Comparison of ENCODE assay signal across 12 cellular contexts in the genomic region with DNA sequence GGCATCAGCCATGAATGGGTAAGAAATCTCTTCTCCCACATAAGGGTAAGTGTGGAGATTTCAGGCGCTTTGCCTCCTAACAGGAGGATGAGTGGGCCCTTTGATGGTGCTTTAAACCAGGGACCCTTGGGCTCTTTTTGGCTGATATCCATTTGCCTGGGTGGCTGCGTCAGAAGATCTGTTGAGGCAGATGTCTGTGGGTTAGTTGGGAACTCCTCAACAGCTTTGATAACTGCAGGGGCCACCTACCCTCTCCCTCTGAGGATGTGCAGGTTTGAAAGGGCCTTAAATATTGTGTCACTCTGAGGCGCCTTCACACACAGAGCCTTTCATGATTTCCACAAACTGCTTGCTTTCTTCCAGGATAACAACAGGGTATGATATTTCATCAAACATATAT.
A peak's percentile ranks its signal among the peaks of the same experiment; 100 is the strongest.
DNase-seq lines count a peak whose midpoint lies in the region; ATAC-seq, FAIRE-seq and TF ChIP-seq lines count a peak whose summit lies in the region.
"Had no signal": no experiment of that assay in that cellular context is flagged by ENCODE, and none has a peak within 500 bp of the region (broad histone marks: within the 10 kb centered on the region; RNA-seq: fewer than 3 reads in every experiment).

No MANE protein-coding gene starts in this region.

- CTCF ChIA-PET in Caco-2 (lab: Charles Lee) (no interaction called here), PC-3 (lab: Charles Lee) (no interaction called here), endothelial cell of umbilical vein (lab: Charles Lee) (interaction anchor here (0.6 to 1.3 kb wide), 10 partner anchors 17 to 143 kb away, joined by 3 to 6 read pairs (median 4); no protein-coding TSS in a partner anchor)

- H3K36me3 ChIP-seq in Caco-2 (ENCODE audit: control insufficient read depth, insufficient read depth, low read length) (peaks cover 2% of the 10 kb centered on the region; the same call in 1 of the 2 replicates), PC-3 (ENCODE audit: low read depth, low read length) (0 out of 2 replicates have a peak, but pooled peaks cover 4% of the 10 kb centered on the region), endothelial cell of umbilical vein (ENCODE audit: control insufficient read depth in 2 of 2, extremely low read depth in 1 of 2, insufficient read depth in 2 of 2, low read length in 2 of 2) (no peaks in the 10 kb centered on the region), osteoblast (ENCODE audit: insufficient read depth, low read length) (no peaks in the 10 kb centered on the region)

- H3K4me3 Mint-ChIP-seq in Caco-2 (ENCODE audit: unreplicated experiment), result no peak overlapping the region
- H3K4me3 Mint-ChIP-seq: activated naive CD8-positive, alpha-beta T cell treated with anti-CD3 and anti-CD28 coated beads, Interleukin-2, amount 10 ng/mL, durations not matched to agents 7 days and 5 days; T-cell had no signal

- H3K27ac ChIP-seq in PC-3 (ENCODE audit: low read length) (peak overlapping the region; percentile 81), endothelial cell of umbilical vein (ENCODE audit: insufficient read depth, low read depth, low read length) (peak overlapping the region; percentile 93), osteoblast (ENCODE audit: low read depth, low read length) (peak overlapping the region; percentile 93)

- DNase-seq in Caco-2, result no peak
- DNase-seq in PC-3, result no peak
- no peak for DNase-seq in endothelial cell of umbilical vein (ENCODE audit: low read depth, low spot score)
- DNase-seq in osteoblast (ENCODE audit: insufficient read length, low spot score, missing footprints), result no peak
- DNase-seq in NCI-H82 treated with DMSO at 0.1 percent for 48 hours (lab: John Stamatoyannopoulos, UW; ENCODE audit: unreplicated experiment), result no peak
- no peak for DNase-seq in HuH-7.5 (ENCODE audit: low spot score)
- DNase-seq: activated naive CD8-positive, alpha-beta T cell treated with anti-CD3 and anti-CD28 coated beads, Interleukin-2, amount 10 ng/mL, durations not matched to agents 7 days and 5 days; AML-193; nucleus accumbens; T-cell had no signal

- no peaks in the 10 kb centered on the region for H3K9me3 ChIP-seq in Caco-2
- H3K9me3 ChIP-seq in PC-3 (ENCODE audit: low read length), result no peaks in the 10 kb centered on the region
- no peaks in the 10 kb centered on the region for H3K9me3 ChIP-seq in endothelial cell of umbilical vein (replicated peaks; ENCODE audit: control insufficient read depth, insufficient read depth, low read length)
- H3K9me3 ChIP-seq in osteoblast (ENCODE audit: low read depth, low read length), result no peaks in the 10 kb centered on the region

- peaks cover 56% of the 10 kb centered on the region for H3K4me1 Mint-ChIP-seq in Caco-2 (ENCODE audit: low read depth, unreplicated experiment)
- H3K4me1 Mint-ChIP-seq: T-cell had no signal

- TF ChIP-seq CTCF in Caco-2 (IDR thresholded peaks at IDR 0.05; ENCODE audit: insufficient read depth in 1 of 2, low read depth in 1 of 2, low read length in 1 of 2, severe bottlenecking in 1 of 2, unreplicated experiment in 1 of 2) (no peak), PC-3 (conservative IDR thresholded peaks at IDR 0.05; ENCODE audit: low read depth, low read length) (no peak), endothelial cell of umbilical vein (IDR thresholded peaks at IDR 0.05; ENCODE audit: extremely low read depth in 1 of 2, insufficient read depth in 1 of 2, low read depth in 1 of 2, low read length in 2 of 2) (no peak), osteoblast (IDR thresholded peaks at IDR 0.05; ENCODE audit: extremely low read depth, low read depth, low read length) (no peak)

- intact Hi-C loops in Caco-2 (cut with micrococcal nuclease; ENCODE audit: unreplicated experiment) (no loop called here), PC-3 (cut with micrococcal nuclease) (loop anchor here (2.0 to 5.0 kb wide), 2 partner anchors 62 to 63 kb away; no protein-coding TSS in a partner anchor), endothelial cell of umbilical vein (cut with micrococcal nuclease) (no loop called here)

- H3K9me2 ChIP-seq in PC-3 (replicated peaks; ENCODE audit: low read length), result no peaks in the 10 kb centered on the region

- peak overlapping the region; percentile 80 for H3K27ac Mint-ChIP-seq in Caco-2 (ENCODE audit: unreplicated experiment)
- H3K27ac Mint-ChIP-seq: activated naive CD8-positive, alpha-beta T cell treated with anti-CD3 and anti-CD28 coated beads, Interleukin-2, amount 10 ng/mL, durations not matched to agents 7 days and 5 days; T-cell had no signal

- H2AFZ ChIP-seq in PC-3 (ENCODE audit: low read length) (no peak overlapping the region), endothelial cell of umbilical vein (ENCODE audit: low read depth, low read length) (peak overlapping the region; percentile 81), osteoblast (ENCODE audit: low read length) (no peak overlapping the region)

- H3K4me2 ChIP-seq in PC-3 (ENCODE audit: low read length) (peak overlapping the region; percentile 70), endothelial cell of umbilical vein (ENCODE audit: insufficient read depth, low read length) (peak overlapping the region; percentile 6), osteoblast (ENCODE audit: insufficient read depth, low read length) (no peak overlapping the region)

- H3K27me3 Mint-ChIP-seq in Caco-2 (ENCODE audit: insufficient read depth, unreplicated experiment), result no peaks in the 10 kb centered on the region

- TF ChIP-seq POLR2A in endothelial cell of umbilical vein (IDR thresholded peaks at IDR 0.05; ENCODE audit: low read depth, low read length), result no peak

- H3K9me3 Mint-ChIP-seq in Caco-2 (ENCODE audit: unreplicated experiment), result no peaks in the 10 kb centered on the region
- H3K9me3 Mint-ChIP-seq: activated naive CD8-positive, alpha-beta T cell treated with anti-CD3 and anti-CD28 coated beads, Interleukin-2, amount 10 ng/mL, durations not matched to agents 7 days and 5 days; T-cell had no signal

- H3F3A ChIP-seq in PC-3 (ENCODE audit: low read length, unreplicated experiment), result peaks cover 3% of the 10 kb centered on the region

- no peaks in the 10 kb centered on the region for H4K20me1 ChIP-seq in PC-3 (ENCODE audit: low read length)
- H4K20me1 ChIP-seq in endothelial cell of umbilical vein (replicated peaks; ENCODE audit: control insufficient read depth, extremely low read depth, insufficient read depth, low read length), result no peaks in the 10 kb centered on the region
- H4K20me1 ChIP-seq in osteoblast (ENCODE audit: insufficient read depth, low read length), result no peaks in the 10 kb centered on the region

- dilution Hi-C loops in endothelial cell of umbilical vein (cut with MboI; ENCODE audit: extremely low pct_ligation_motif_present, low sequenced_read_pairs), result no loop called here

- H3K4me1 ChIP-seq in Caco-2 (peaks cover 75% of the 10 kb centered on the region), PC-3 (ENCODE audit: insufficient read depth, low read length) (peaks cover 55% of the 10 kb centered on the region), endothelial cell of umbilical vein (ENCODE audit: control insufficient read depth, extremely low read depth, insufficient read depth, low read length) (peaks cover 23% of the 10 kb centered on the region), osteoblast (ENCODE audit: insufficient read depth, low read length) (peaks cover 50% of the 10 kb centered on the region)

- H3K27me3 ChIP-seq in Caco-2 (replicated peaks; ENCODE audit: control insufficient read depth, insufficient read depth, low read length), result no peaks in the 10 kb centered on the region
- no peaks in the 10 kb centered on the region for H3K27me3 ChIP-seq in PC-3 (ENCODE audit: low read length)
- H3K27me3 ChIP-seq in endothelial cell of umbilical vein (ENCODE audit: control insufficient read depth in 2 of 2, insufficient read depth in 2 of 2, low read length in 2 of 2), result no peaks in the 10 kb centered on the region
- H3K27me3 ChIP-seq in osteoblast (ENCODE audit: insufficient read depth, low read length), result no peaks in the 10 kb centered on the region

- peak overlapping the region; percentile 23 for H3K9ac ChIP-seq in PC-3 (ENCODE audit: low read length)
- peak overlapping the region; percentile 32 for H3K9ac ChIP-seq in endothelial cell of umbilical vein (replicated peaks; ENCODE audit: extremely low read depth, insufficient read depth, low read length)

- H3K79me2 ChIP-seq in PC-3 (ENCODE audit: low read length), result no peaks in the 10 kb centered on the region
- no peaks in the 10 kb centered on the region for H3K79me2 ChIP-seq in endothelial cell of umbilical vein (ENCODE audit: control insufficient read depth, insufficient read depth, low read length)
- H3K79me2 ChIP-seq in osteoblast (ENCODE audit: insufficient read depth, low read length), result no peaks in the 10 kb centered on the region

- BruUV-seq in Caco-2 (replicated peaks; lab: Mats Ljungman, UMichigan), result no TSS peak
- no TSS peak for BruUV-seq in PC-3 (replicated peaks; lab: Mats Ljungman, UMichigan)
- no TSS peak for BruUV-seq in endothelial cell of umbilical vein (replicated peaks; lab: Mats Ljungman, UMichigan)

- no peak for ATAC-seq in PC-3
- no peak for ATAC-seq in GM19397 (IDR thresholded peaks at IDR 0.05; ENCODE audit: unreplicated experiment)
- ATAC-seq in GM19324 (IDR thresholded peaks at IDR 0.05; ENCODE audit: low FRiP score, unreplicated experiment), result no peak
- ATAC-seq: T-cell had no signal

- H3K4me3 ChIP-seq in Caco-2 (ENCODE audit: low read depth, low read length) (no peak overlapping the region), PC-3 (ENCODE audit: low read length) (no peak overlapping the region), endothelial cell of umbilical vein (replicated peaks in 1 of 3; ENCODE audit: insufficient read depth in 1 of 3, low read depth in 1 of 3, low read length in 3 of 3) (no peak overlapping the region), osteoblast (ENCODE audit: insufficient read depth, low read length) (no peak overlapping the region)

- no peak for FAIRE-seq in endothelial cell of umbilical vein (lab: Jason Lieb, UNC)

- no peaks in the 10 kb centered on the region for H3K9me1 ChIP-seq in endothelial cell of umbilical vein (replicated peaks; ENCODE audit: control insufficient read depth, extremely low read depth, insufficient read depth, low read length)

- peaks cover 80% of the 10 kb centered on the region for H3K36me3 Mint-ChIP-seq in Caco-2 (ENCODE audit: insufficient read depth, unreplicated experiment)
- H3K36me3 Mint-ChIP-seq: activated naive CD8-positive, alpha-beta T cell treated with anti-CD3 and anti-CD28 coated beads, Interleukin-2, amount 10 ng/mL, durations not matched to agents 7 days and 5 days; T-cell had no signal

- POLR2A ChIA-PET in Caco-2 (lab: Charles Lee), result no interaction called here
- POLR2A ChIA-PET in PC-3 (lab: Charles Lee; ENCODE audit: unreplicated experiment), result interaction anchor here (0.5 to 0.6 kb wide), 4 partner anchors 14 to 1902 kb away, joined by 3 to 11 read pairs (median 5); no protein-coding TSS in a partner anchor
- POLR2A ChIA-PET in endothelial cell of umbilical vein (lab: Charles Lee), result interaction anchor here (1.2 kb wide), 1 partner anchor 61 kb away, joined by 4 read pairs; no protein-coding TSS in a partner anchor

TF ChIP-seq in endothelial cell of umbilical vein, 7 proteins besides CTCF, POLR2A, EP300 and RAD21 (continues in another document):
- TF ChIP-seq POLR2AphosphoS5 (IDR thresholded peaks at IDR 0.05; ENCODE audit: insufficient read depth, low read depth, low read length) (no peak), GATA2 (IDR thresholded peaks at IDR 0.05; ENCODE audit: insufficient read depth, insufficient read length, low read depth, low read length) (no peak)
